In the genomic region with DNA sequence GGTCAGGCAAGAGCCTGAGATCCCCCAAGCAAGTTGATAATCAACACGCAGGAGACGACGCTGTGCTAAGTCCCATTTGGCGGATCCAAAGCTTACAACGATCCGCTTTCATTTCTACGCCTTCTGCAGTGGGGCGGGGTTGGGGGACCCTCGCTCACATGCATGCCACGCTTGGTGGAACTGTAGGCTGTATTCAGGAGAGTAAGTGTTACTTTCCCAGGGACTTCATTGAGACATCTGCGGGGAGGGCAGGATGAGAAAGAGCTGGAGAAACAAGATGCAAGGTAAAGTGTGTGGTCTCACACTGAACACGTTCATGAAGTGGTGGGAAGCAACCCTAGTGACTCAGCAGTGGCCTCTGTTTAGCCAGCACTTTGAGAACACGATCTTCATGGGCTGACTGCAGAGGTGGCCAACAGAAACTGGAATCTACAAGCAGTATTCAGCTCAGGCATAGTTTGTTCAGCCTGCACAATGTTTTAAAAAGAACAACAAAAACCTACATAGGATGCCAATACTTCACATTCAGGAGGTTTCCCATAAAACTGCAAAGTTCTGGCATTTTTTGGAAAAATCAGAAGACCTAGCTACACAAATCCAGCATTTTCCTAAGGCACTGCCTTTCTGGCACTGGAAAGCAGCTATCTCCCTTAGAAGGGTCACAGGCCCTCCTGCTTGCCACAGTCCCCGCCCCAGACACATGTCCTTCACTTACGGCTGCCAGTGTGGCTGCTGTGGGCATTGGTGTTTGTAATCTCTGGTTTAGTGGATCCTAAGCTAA, we compare ENCODE assay signal across 9 cellular contexts.
A peak's percentile ranks its signal among the peaks of the same experiment; 100 is the strongest.
DNase-seq lines count a peak whose midpoint lies in the region; ATAC-seq and TF ChIP-seq lines count a peak whose summit lies in the region.
"Had no signal": no experiment of that assay in that cellular context is flagged by ENCODE, and none has a peak within 500 bp of the region (broad histone marks: within the 10 kb centered on the region; RNA-seq: fewer than 3 reads in every experiment).

No MANE protein-coding gene starts in this region.

- peak overlapping the region; percentile 88 for H3K4me3 Mint-ChIP-seq in activated naive CD8-positive, alpha-beta T cell
- H3K4me3 Mint-ChIP-seq in memory B cell: peak overlapping the region; percentile 86

- H3K36me3 ChIP-seq in cardiac muscle cell (no peaks in the 10 kb centered on the region), transverse colon (no peaks in the 10 kb centered on the region)

- in situ Hi-C loops in transverse colon (cut with MboI; ENCODE audit: low pct_ligation_motif_present in 1 of 4, low pct_unique_long_range_greater_than_20kb in 1 of 4, low sequenced_read_pairs in 3 of 4): no loop called here

- TF ChIP-seq CTCF in cardiac muscle cell (IDR thresholded peaks at IDR 0.05; ENCODE audit: low read depth, low read length) (no peak), transverse colon (IDR thresholded peaks at IDR 0.05) (no peak)

- TF ChIP-seq POLR2A in transverse colon (IDR thresholded peaks at IDR 0.05): no peak

- H3K27me3 Mint-ChIP-seq in activated naive CD8-positive, alpha-beta T cell: no peaks in the 10 kb centered on the region
- H3K27me3 Mint-ChIP-seq in memory B cell: no peaks in the 10 kb centered on the region

- ATAC-seq in memory B cell (ENCODE audit: low read depth): no peak
- ATAC-seq in GM18517 (IDR thresholded peaks at IDR 0.05; ENCODE audit: unreplicated experiment): no peak

- H3K9me3 Mint-ChIP-seq in activated naive CD8-positive, alpha-beta T cell (ENCODE audit: low read depth): no peaks in the 10 kb centered on the region
- peaks cover 2% of the 10 kb centered on the region for H3K9me3 Mint-ChIP-seq in memory B cell

- H3K27ac ChIP-seq in cardiac muscle cell: peak overlapping the region; percentile 34
- H3K27ac ChIP-seq in transverse colon: peak overlapping the region; percentile 69 to 75 (median 70)

- H3K36me3 Mint-ChIP-seq in activated naive CD8-positive, alpha-beta T cell: peaks cover 3% of the 10 kb centered on the region
- peaks cover 2% of the 10 kb centered on the region for H3K36me3 Mint-ChIP-seq in memory B cell

- TF ChIP-seq EP300 in transverse colon (IDR thresholded peaks at IDR 0.05; ENCODE audit: low read depth): no peak

- peaks cover 91% of the 10 kb centered on the region for H3K4me1 Mint-ChIP-seq in activated naive CD8-positive, alpha-beta T cell (ENCODE audit: low read depth)
- peaks cover 56% of the 10 kb centered on the region for H3K4me1 Mint-ChIP-seq in memory B cell

- DNase-seq in cardiac muscle cell (ENCODE audit: low read depth in 1 of 2, low spot score in 1 of 2) (peak in 1 of 2 donors; percentile 8), cardiac septum (ENCODE audit: low spot score) (no peak), memory B cell (ENCODE audit: low spot score in 2 of 2) (no peak), transverse colon (no peak), C1 segment of cervical spinal cord (lab: John Stamatoyannopoulos, UW) (no peak), NCI-H1105 (lab: John Stamatoyannopoulos, UW) (no peak)
- DNase-seq: NCI-H1417 had no signal

- H3K4me1 ChIP-seq in cardiac muscle cell (ENCODE audit: low read depth) (peaks cover 16% of the 10 kb centered on the region), transverse colon (peaks cover 21 to 54% (median 22%) of the 10 kb centered on the region in 4 donors)

- H3K9me3 ChIP-seq in cardiac muscle cell (ENCODE audit: low read depth) (no peaks in the 10 kb centered on the region), transverse colon (no peaks in the 10 kb centered on the region)

- H3K27me3 ChIP-seq in cardiac muscle cell: no peaks in the 10 kb centered on the region
- no peaks in the 10 kb centered on the region for H3K27me3 ChIP-seq in transverse colon

- intact Hi-C loops in cardiac septum (cut with DNase I): loop anchor here (10.0 kb wide), 1 partner anchor 156 kb away; no protein-coding TSS in a partner anchor
- intact Hi-C loops in transverse colon (cut with DNase I; ENCODE audit: low total_unique reads): no loop called here

- 71 to 82% methylated on average over 8 to 15 of the region's 15 CpGs for WGBS in transverse colon (ENCODE audit: low coverage in 1 of 2), 2 donors

- peak overlapping the region; percentile 96 for H3K27ac Mint-ChIP-seq in activated naive CD8-positive, alpha-beta T cell
- H3K27ac Mint-ChIP-seq in memory B cell: peak overlapping the region; percentile 93

- no peak overlapping the region for H3K4me3 ChIP-seq in cardiac muscle cell
- H3K4me3 ChIP-seq in transverse colon: no peak overlapping the region
